ENCODE assay signal across 12 cellular contexts in the genomic region with DNA sequence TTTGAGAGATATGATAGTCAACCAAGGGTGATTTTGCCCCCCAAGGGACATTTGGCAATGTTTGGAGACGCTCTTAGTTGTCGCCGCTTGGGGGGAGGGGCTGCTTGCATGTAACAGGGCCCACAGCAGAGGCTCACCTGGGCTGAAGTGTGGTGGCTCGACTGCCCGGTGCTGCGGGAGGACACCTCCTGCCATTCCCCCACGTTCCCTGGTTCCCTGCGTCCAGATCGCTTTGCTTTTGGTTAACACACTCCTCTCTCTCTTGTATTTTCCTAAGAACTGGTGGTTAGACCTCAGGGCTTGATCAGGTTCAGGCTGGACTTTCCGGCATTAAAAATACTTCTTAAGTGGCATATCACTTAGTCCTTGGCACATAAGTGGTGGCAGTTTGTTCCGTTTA. TPM values are rescaled to one million over a fixed set of nuclear protein-coding genes. Genes with fewer than 3 reads are reported as not detected.
A peak's percentile ranks its signal among the peaks of the same experiment; 100 is the strongest.
DNase-seq lines count a peak whose midpoint lies in the region; ATAC-seq, FAIRE-seq and TF ChIP-seq lines count a peak whose summit lies in the region.
"Had no signal": no experiment of that assay in that cellular context is flagged by ENCODE, and none has a peak within 500 bp of the region (broad histone marks: within the 10 kb centered on the region; RNA-seq: fewer than 3 reads in every experiment).

No MANE protein-coding gene starts in this region.

- peaks cover 0 to 49% (median 0%) of the 10 kb centered on the region in 11 experiments; a peak in 7 of 22 replicates for H4K20me1 ChIP-seq in BLaER1 treated with 17β-estradiol and CSF1 and Interleukin-3, amounts not matched to agents 10 nM and 100 nM
- H4K20me1 ChIP-seq in H1 (replicated peaks in 1 of 2; ENCODE audit: control insufficient read depth in 1 of 2, insufficient read depth in 2 of 2, low read length in 2 of 2): peaks cover 0 to 13% of the 10 kb centered on the region in 2 experiments

- H3K4me3 Mint-ChIP-seq in naive B cell: peak overlapping the region in 7 of 8 donors; percentile 62 to 82 (median 74)

- H2BK120ac ChIP-seq in H1 (replicated peaks; ENCODE audit: low read depth, low read length): peak overlapping the region; percentile 76

- no peak overlapping the region for H2AK5ac ChIP-seq in H1 (ENCODE audit: low read depth, low read length)

- no peaks in the 10 kb centered on the region for H3K9me3 Mint-ChIP-seq in naive B cell

- ATAC-seq in naive B cell (ENCODE audit: low read depth in 2 of 2) (no peak), HG02970 (IDR thresholded peaks at IDR 0.05; ENCODE audit: low FRiP score, unreplicated experiment) (no peak), GM19397 (IDR thresholded peaks at IDR 0.05; ENCODE audit: unreplicated experiment) (no peak), HG02610 (IDR thresholded peaks at IDR 0.05; ENCODE audit: unreplicated experiment) (no peak)

- no peak overlapping the region for H3K4ac ChIP-seq in H1 (replicated peaks; ENCODE audit: insufficient read length, low read depth, low read length)

- TF ChIP-seq CTCF in H1 (IDR thresholded peaks at IDR 0.05; ENCODE audit: control extremely low read depth in 1 of 3, insufficient read depth in 1 of 3, low read depth in 1 of 3, low read length in 3 of 3): no peak

- CTCF ChIA-PET in H1 (lab: Charles Lee; ENCODE audit: partially characterized antibody): interaction anchor here (0.7 to 1.5 kb wide), 3 partner anchors 9 to 98 kb away, joined by 3 to 13 read pairs (median 3); no protein-coding TSS in a partner anchor

- H4K8ac ChIP-seq in H1 (ENCODE audit: extremely low read depth, insufficient read depth, low read length): no peak overlapping the region; the same call in 1 of the 2 replicates

- H3K4me1 ChIP-seq in BLaER1 treated with 17β-estradiol and CSF1 and Interleukin-3, amounts not matched to agents 10 nM and 100 nM: peaks cover 45 to 76% (median 62%) of the 10 kb centered on the region in 10 experiments
- peaks cover 3 to 7% (median 6%) of the 10 kb centered on the region in 4 experiments; a peak in 6 of 7 replicates for H3K4me1 ChIP-seq in H1 (replicated peaks in 1 of 4; ENCODE audit: control insufficient read depth in 3 of 4, insufficient read depth in 4 of 4, low read length in 3 of 4)

- no peak overlapping the region for H2AFZ ChIP-seq in H1 (ENCODE audit: low read length)

- H3K79me2 ChIP-seq in H1 (ENCODE audit: control insufficient read depth in 1 of 2, insufficient read depth in 2 of 2, low read length in 2 of 2): no peaks in the 10 kb centered on the region

- H3K27ac Mint-ChIP-seq in naive B cell: peak overlapping the region in 3 of 6 donors; percentile 24 to 80 (median 80)

- TF ChIP-seq POLR2A in H1 (IDR thresholded peaks at IDR 0.05; ENCODE audit: control extremely low read depth in 1 of 2, low read depth in 2 of 2, low read length in 2 of 2): no peak

- TF ChIP-seq EP300 in H1 (IDR thresholded peaks at IDR 0.05; ENCODE audit: borderline replicate concordance in 1 of 2, low read depth in 2 of 2, low read length in 2 of 2): no peak

- H3K27ac ChIP-seq in BLaER1 treated with 17β-estradiol and CSF1 and Interleukin-3, amounts not matched to agents 10 nM and 100 nM: peak overlapping the region; percentile 71 to 99 (median 96); a peak in 20 of 22 replicates
- H3K27ac ChIP-seq in H1 (ENCODE audit: low read depth, low read length): no peak overlapping the region

- H3K4me3 ChIP-seq in BLaER1 treated with 17β-estradiol and CSF1 and Interleukin-3, amounts not matched to agents 10 nM and 100 nM: peak overlapping the region; percentile 57 to 77 (median 70); a peak in 19 of 20 replicates
- peak overlapping the region; percentile 65 to 84 (median 78) for H3K4me3 ChIP-seq in H1 (ENCODE audit: extremely low read depth in 1 of 4, insufficient read depth in 2 of 4, low read depth in 3 of 4, low read length in 4 of 4)

- H4K91ac ChIP-seq in H1 (replicated peaks; ENCODE audit: insufficient read length, low read length): no peak overlapping the region

- no peak overlapping the region for H3K56ac ChIP-seq in H1 (replicated peaks; ENCODE audit: insufficient read length, low read depth, low read length)

- no peaks in the 10 kb centered on the region for H3K79me1 ChIP-seq in H1 (ENCODE audit: low read depth, low read length)

- H3K4me2 ChIP-seq in BLaER1 treated with 17β-estradiol and CSF1 and Interleukin-3, amounts not matched to agents 10 nM and 100 nM: peak overlapping the region; percentile 91 to 99 (median 99)
- H3K4me2 ChIP-seq in H1 (ENCODE audit: insufficient read depth in 1 of 2, low read depth in 2 of 2, low read length in 2 of 2): peak overlapping the region; percentile 93

- peaks cover 14 to 41% (median 30%) of the 10 kb centered on the region in 11 experiments; a peak in 21 of 22 replicates for H3K36me3 ChIP-seq in BLaER1 treated with 17β-estradiol and CSF1 and Interleukin-3, amounts not matched to agents 10 nM and 100 nM
- H3K36me3 ChIP-seq in H1 (ENCODE audit: control insufficient read depth in 2 of 4, insufficient read depth in 4 of 4, low read length in 3 of 4): no peaks in the 10 kb centered on the region

- H3K27me3 Mint-ChIP-seq in naive B cell: no peaks in the 10 kb centered on the region

- 0 out of 2 replicates have a peak overlapping the region, but pooled peaks have one; percentile 33 for H2BK12ac ChIP-seq in H1 (ENCODE audit: low read depth, low read length)

- POLR2A ChIA-PET in H1 (lab: Charles Lee; ENCODE audit: partially characterized antibody): interaction anchor here (0.6 kb wide), 1 partner anchor 9 kb away, joined by 3 read pairs; no protein-coding TSS in a partner anchor

- no peak overlapping the region for H2BK5ac ChIP-seq in H1 (ENCODE audit: low read depth, low read length)

- peak overlapping the region; percentile 79 to 98 (median 94) for H3K9ac ChIP-seq in BLaER1 treated with 17β-estradiol and CSF1 and Interleukin-3, amounts not matched to agents 10 nM and 100 nM
- no peak overlapping the region for H3K9ac ChIP-seq in H1 (replicated peaks in 1 of 4; ENCODE audit: extremely low read depth in 1 of 4, low read depth in 3 of 4, low read length in 3 of 4)

- H2BK15ac ChIP-seq in H1 (ENCODE audit: low read length): peak overlapping the region; percentile 61; the same call in 1 of the 2 replicates

- H3K36me3 Mint-ChIP-seq in naive B cell: no peaks in the 10 kb centered on the region

- H3K23me2 ChIP-seq in H1 (ENCODE audit: low read depth, low read length): peaks cover 15% of the 10 kb centered on the region; the same call in 1 of the 2 replicates

- no peak overlapping the region for H3K14ac ChIP-seq in H1 (ENCODE audit: insufficient read length)

- FAIRE-seq in GM19239 (lab: Jason Lieb, UNC) (peak; percentile 21), H1 (lab: Jason Lieb, UNC) (no peak)
- FAIRE-seq: islet of Langerhans had no signal

- no peak overlapping the region for H3K18ac ChIP-seq in H1 (ENCODE audit: extremely low read depth, low read length)

- DNase-seq in GM19239 (ENCODE audit: insufficient read length, low spot score) (no peak), H1 (ENCODE audit: low read depth in 1 of 2, low spot score in 2 of 2) (no peak), naive B cell (no peak), glomerular visceral epithelial cell (ENCODE audit: extremely low spot score) (no peak)
- DNase-seq: erythroblast; nucleus accumbens; stimulated activated naive CD4-positive, alpha-beta T cell treated with Interleukin-2 at 50 U/mL for 16 hours had no signal

- no peak overlapping the region for H3K23ac ChIP-seq in H1 (ENCODE audit: insufficient read length)

- TF ChIP-seq RAD21 in H1 (IDR thresholded peaks at IDR 0.05 in 1 of 2, conservative IDR thresholded peaks at IDR 0.05 in 1 of 2; ENCODE audit: low read depth in 2 of 2, low read length in 2 of 2): no peak

- H3K27me3 ChIP-seq in BLaER1 treated with 17β-estradiol and CSF1 and Interleukin-3, amounts not matched to agents 10 nM and 100 nM: no peaks in the 10 kb centered on the region; a peak in 1 of 22 replicates
- H3K27me3 ChIP-seq in H1 (replicated peaks in 1 of 4; ENCODE audit: control insufficient read depth in 3 of 4, extremely low read depth in 1 of 4, insufficient read depth in 3 of 4, low read length in 3 of 4): peaks cover 4 to 32% (median 29%) of the 10 kb centered on the region in 4 experiments

- WGBS in H1 (ENCODE audit: extremely low coverage in 1 of 2, insufficient coverage in 1 of 2, insufficient read length in 1 of 2, insufficient replicate concordance in 2 of 2, low coverage in 1 of 2, low lambda C conversion rate in 2 of 2, missing lambda C conversion rate in 1 of 2), 2 experiments: 19% methylated on average over 11 of the region's 11 CpGs; no CpG with 5 or more reads in 1 of the 2 experiments

- H4K5ac ChIP-seq in H1 (ENCODE audit: insufficient read length, low read depth, low read length): no peak overlapping the region

- peaks cover 8 to 34% (median 27%) of the 10 kb centered on the region in 11 experiments; a peak in 20 of 22 replicates for H3K9me3 ChIP-seq in BLaER1 treated with 17β-estradiol and CSF1 and Interleukin-3, amounts not matched to agents 10 nM and 100 nM (replicated peaks in 1 of 11)
- H3K9me3 ChIP-seq in H1 (ENCODE audit: insufficient read depth in 2 of 2, low read depth in 1 of 2, low read length in 1 of 2): no peaks in the 10 kb centered on the region

- peaks cover 43 to 54% (median 43%) of the 10 kb centered on the region in 3 donors for H3K4me1 Mint-ChIP-seq in naive B cell

- H2BK20ac ChIP-seq in H1 (ENCODE audit: low read length): no peak overlapping the region

RNA-seq across cellular contexts. Expression of gene PPP2R5C, which starts 18.9 kb away (rescaled TPM):
- total RNA-seq in H1 (2021; fragmentation: NEBNext Ultra II Directional; extraction: Animal tissue kit (Norgen Biotek cat#: 25700)): 95.9 and 102 TPM in 2 replicates
- polyA plus RNA-seq in H1 (2011; rRNA removed): 35.1 and 49.6 TPM in 2 replicates
- polyA plus RNA-seq in H1 (2011; cell fraction: cytosol; rRNA removed): 51.3 TPM
- polyA plus RNA-seq in H1 (2011; cell fraction: nucleus; rRNA removed): 44.9 TPM
- polyA plus RNA-seq in H1 (2012, experiment 1 of 2): 47.5 to 73.4 TPM (median 53.6 TPM) in 4 replicates
- 17.1 TPM for polyA plus RNA-seq in H1 (2012, experiment 2 of 2)
- 145 TPM for polyA plus RNA-seq in H1 (2013, experiment 1 of 2)
- polyA plus RNA-seq in H1 (2013, experiment 2 of 2): 143 TPM
- polyA minus RNA-seq in H1 (2011; rRNA and poly(A)+ RNA removed): 86.1 and 102 TPM in 2 replicates
- 44.5 TPM for polyA minus RNA-seq in H1 (2011; cell fraction: cytosol; rRNA and poly(A)+ RNA removed)
- 73.2 TPM for polyA minus RNA-seq in H1 (2011; cell fraction: nucleus; rRNA and poly(A)+ RNA removed)
- 100 to 1,000 TPM in 1 of 6 donors, 10 to 100 TPM in 5; 64.5 to 117 (median 92.9) TPM for polyA plus RNA-seq in naive B cell (ENCODE audit: low read depth in 6 of 6)

Comparison
In these comparisons a context has a peak if more than half of its experiments do, and no peak if none do; other contexts are left out.
1. H3K9ac ChIP-seq: peak in BLaER1 treated with 17β-estradiol and CSF1 and Interleukin-3, amounts not matched to agents 10 nM and 100 nM (11 of 11); none in H1 (0 of 4).